ENCODE assay signal across 8 cellular contexts in genomic region chr18:50429207-50429948, GRCh38. TPM values are rescaled to one million over a fixed set of nuclear protein-coding genes. Genes with fewer than 3 reads are reported as not detected.
DNase-seq lines count a peak whose midpoint lies in the region; ATAC-seq, FAIRE-seq and TF ChIP-seq lines count a peak whose summit lies in the region.

No MANE protein-coding gene starts in this region.

- intact Hi-C loops in dorsolateral prefrontal cortex (cut with DNase I) = no loop called here

- H3K14ac ChIP-seq in neuronal stem cell (ENCODE audit: low read length) = no peak overlapping the region

- peaks cover 0 to 12% of the 10 kb centered on the region in 2 donors for H3K9me3 ChIP-seq in neuronal stem cell (replicated peaks in 1 of 2; ENCODE audit: control insufficient read depth in 2 of 2, insufficient read depth in 1 of 2, low read depth in 1 of 2, low read length in 2 of 2)

- H3K79me1 ChIP-seq in neuronal stem cell (ENCODE audit: low read depth, low read length) = no peaks in the 10 kb centered on the region

- no peak overlapping the region for H2BK12ac ChIP-seq in neuronal stem cell (ENCODE audit: low read length)

- no peak overlapping the region for H2BK15ac ChIP-seq in neuronal stem cell (ENCODE audit: low read length)

- H2AFZ ChIP-seq in neuronal stem cell (ENCODE audit: low read length) = peak overlapping the region; percentile 27

- no peak overlapping the region for H4K8ac ChIP-seq in neuronal stem cell (ENCODE audit: low read depth, low read length)

- H3K4me1 ChIP-seq in neuronal stem cell (ENCODE audit: control insufficient read depth in 2 of 2, insufficient read depth in 1 of 2, low read depth in 1 of 2, low read length in 2 of 2) = no peaks in the 10 kb centered on the region

- H3K4ac ChIP-seq in neuronal stem cell (ENCODE audit: low read length) = no peak overlapping the region

- no peak overlapping the region for H3K18ac ChIP-seq in neuronal stem cell (ENCODE audit: low read length)

- TF ChIP-seq CTCF in dorsolateral prefrontal cortex (IDR thresholded peaks at IDR 0.05 in 54 of 56, conservative IDR thresholded peaks at IDR 0.05 in 2 of 56; ENCODE audit: low read depth in 1 of 56, partially characterized antibody in 56 of 56) = peak in 55 of 56 donors; percentile 39 to 71 (median 58)

- no peak overlapping the region for H3K27ac ChIP-seq in dorsolateral prefrontal cortex
- H3K27ac ChIP-seq in neuronal stem cell (replicated peaks; ENCODE audit: low read length) = no peak overlapping the region

- no peak overlapping the region for H3K4me3 ChIP-seq in dorsolateral prefrontal cortex
- no peak overlapping the region for H3K4me3 ChIP-seq in neuronal stem cell (ENCODE audit: low read length in 2 of 2)

- H3K23ac ChIP-seq in neuronal stem cell (ENCODE audit: low read depth, low read length, poor library complexity) = no peak overlapping the region

- DNase-seq in AG20443 (ENCODE audit: low spot score) (peak; percentile 31), GM12892 (ENCODE audit: insufficient read length) (no peak), NCI-H526 treated with DMSO at 0.1 percent for 48 hours (lab: John Stamatoyannopoulos, UW) (peak; percentile 45), dorsolateral prefrontal cortex (no peak), neuronal stem cell (ENCODE audit: low spot score) (no peak), H4 (ENCODE audit: low spot score) (no peak), putamen (ENCODE audit: low spot score) (no peak)

- no peaks in the 10 kb centered on the region for H3K36me3 ChIP-seq in neuronal stem cell (replicated peaks in 1 of 2; ENCODE audit: control insufficient read depth in 2 of 2, insufficient read depth in 2 of 2, low read length in 2 of 2)

- no peak overlapping the region for H2BK5ac ChIP-seq in neuronal stem cell (ENCODE audit: low read length)

- TF ChIP-seq POLR2A in GM12892 (IDR thresholded peaks at IDR 0.05; ENCODE audit: low read depth, low read length) = no peak

- no peak overlapping the region for H3K9ac ChIP-seq in neuronal stem cell (ENCODE audit: low read depth, low read length, poor library complexity)

- no peak overlapping the region for H2BK120ac ChIP-seq in neuronal stem cell (ENCODE audit: low read depth, low read length)

- WGBS in neuronal stem cell (ENCODE audit: extremely low coverage in 2 of 2, insufficient read length in 2 of 2, insufficient replicate concordance in 1 of 2), 2 donors = no CpG with 5 or more reads among the region's 5 CpGs

- H3K27me3 ChIP-seq in dorsolateral prefrontal cortex (no peaks in the 10 kb centered on the region), neuronal stem cell (ENCODE audit: control insufficient read depth in 3 of 3, insufficient read depth in 3 of 3, low read depth in 1 of 3, low read length in 3 of 3) (no peaks in the 10 kb centered on the region)

- H4K91ac ChIP-seq in neuronal stem cell (ENCODE audit: low read depth, low read length, poor library complexity) = no peak overlapping the region

- ATAC-seq in HG03354 (IDR thresholded peaks at IDR 0.05; ENCODE audit: poor library complexity, severe bottlenecking, unreplicated experiment) = no peak

- peak; percentile 60 for FAIRE-seq in GM12892 (lab: Jason Lieb, UNC)

- no peak overlapping the region for H3K4me2 ChIP-seq in neuronal stem cell (ENCODE audit: insufficient read depth, low read length, poor library complexity, severe bottlenecking)

- H2AK5ac ChIP-seq in neuronal stem cell (ENCODE audit: low read depth, low read length) = no peak overlapping the region

RNA-seq across cellular contexts. Expression of gene SKA1, which starts 54.5 kb away (rescaled TPM):
- polyA plus RNA-seq in GM12892 (2012; ENCODE audit: missing spikeins) = 17.2 TPM
- 1 to 10 TPM in 5 of 120 experiments, under 1 TPM in 71, not detected in 44; 0.15 to 1.7 (median 0.36) TPM for total RNA-seq in dorsolateral prefrontal cortex
- polyA plus RNA-seq in neuronal stem cell (2013, experiment 1 of 2) = 22.5 TPM
- 24.1 TPM for polyA plus RNA-seq in neuronal stem cell (2013, experiment 2 of 2)
- total RNA-seq in H4 (2014; rRNA removed; shearing (Covaris generic)) = 30.4 and 45.5 TPM in 2 replicates

Comparison
In these comparisons a context has a peak if more than half of its experiments do, and no peak if none do; other contexts are left out.
1. DNase-seq: peak in AG20443 (single experiment) and NCI-H526 treated with DMSO at 0.1 percent for 48 hours (single experiment); none in GM12892 (single experiment), dorsolateral prefrontal cortex (0 of 10), neuronal stem cell (single experiment), H4 (single experiment) and putamen (single experiment).
2. RNA of gene SKA1, which starts 54.5 kb away (total RNA-seq): 30.4 to 45.5 TPM in H4; 0.15 to 1.7 TPM in dorsolateral prefrontal cortex; every median in the first group is over 10 times any median in the second.